8 cellular contexts compared by ENCODE assay signal in the genomic region with DNA sequence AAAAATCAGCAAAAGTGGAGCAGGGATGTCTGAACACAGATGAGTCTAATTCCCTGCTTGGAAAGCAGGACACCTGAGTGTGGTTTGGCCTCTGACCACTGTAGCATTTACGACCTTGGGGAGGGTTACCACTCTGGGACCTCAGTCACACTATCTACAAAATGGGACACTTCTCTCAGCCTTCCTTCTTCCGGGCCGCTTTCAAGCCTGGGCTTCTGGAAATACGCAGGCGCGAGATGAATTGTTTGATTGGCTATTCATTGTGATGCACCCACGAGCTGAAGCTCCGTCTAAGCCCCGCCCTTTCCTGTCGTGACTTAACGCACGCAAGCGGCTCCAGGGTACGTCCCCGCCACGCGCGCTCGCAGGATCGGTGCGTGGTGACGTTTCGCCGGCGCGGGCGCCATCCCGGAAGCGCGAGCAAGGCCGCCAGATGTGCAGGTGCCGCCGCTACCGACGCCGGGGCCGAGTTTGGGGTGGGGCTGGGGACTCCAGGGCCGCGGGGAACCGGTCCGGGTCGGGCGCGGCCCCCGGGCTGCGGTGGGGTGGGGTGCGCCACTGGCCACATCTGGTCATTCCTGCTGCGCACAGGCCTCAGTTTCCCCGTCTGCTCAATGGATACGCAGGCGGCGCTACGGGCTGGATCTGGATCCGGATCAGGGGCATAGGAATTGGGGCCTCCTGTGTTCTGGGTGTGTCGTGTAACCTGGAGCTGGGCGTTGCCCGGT. TPM values are rescaled to one million over a fixed set of nuclear protein-coding genes. Genes with fewer than 3 reads are reported as not detected.
DNase-seq lines count a peak whose midpoint lies in the region; ATAC-seq lines count a peak whose summit lies in the region.

A gene with protein sequence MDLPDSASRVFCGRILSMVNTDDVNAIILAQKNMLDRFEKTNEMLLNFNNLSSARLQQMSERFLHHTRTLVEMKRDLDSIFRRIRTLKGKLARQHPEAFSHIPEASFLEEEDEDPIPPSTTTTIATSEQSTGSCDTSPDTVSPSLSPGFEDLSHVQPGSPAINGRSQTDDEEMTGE (plus strand): TSS at position 397 of the 728 bp plus-strand sequence. CDS start 4,187 bp downstream, outside the sequence.

- H3K9ac ChIP-seq in BLaER1 = peak within 1 kb of the TSS; percentile 91

- H4K20me1 ChIP-seq in BLaER1 = peaks cover 23% of the 10 kb centered on the region

- peaks cover 24% of the 10 kb centered on the region for H3K4me1 Mint-ChIP-seq in dendritic cell treated with granulocyte-macrophage colony-stimulating factor and Interleukin-4, amounts not matched to agents 40 ng/mL and 50 ng/mL, for 4 days (ENCODE audit: low read depth)

- peak; percentile 98 for DNase-seq in NCI-H748 (lab: John Stamatoyannopoulos, UW; ENCODE audit: unreplicated experiment)
- peak; percentile 97 for DNase-seq in activated CD4-positive, alpha-beta T cell treated with anti-CD3 and anti-CD28 coated beads, Interleukin-2, amount 50 U/mL, for 1 hour
- DNase-seq in left lobe of liver (ENCODE audit: low spot score) = peak; percentile 98
- peak; percentile 99 for DNase-seq in stimulated activated CD4-positive, alpha-beta T cell treated with anti-CD3 and anti-CD28 coated beads, Interleukin-2, amount 100 ng/mL, for 4 hours (ENCODE audit: low read depth)

- intact Hi-C loops in dendritic cell treated with granulocyte-macrophage colony-stimulating factor and Interleukin-4, amounts not matched to agents 40 ng/mL and 50 ng/mL, for 4 days (cut with micrococcal nuclease) = loop anchor here (1.0 kb wide), 2 partner anchors 13 to 35 kb away; a partner anchor contains a TSS

- peak within 1 kb of the TSS; percentile 90 for H3K4me2 ChIP-seq in BLaER1

- ATAC-seq in GM19328 (IDR thresholded peaks at IDR 0.05; ENCODE audit: unreplicated experiment) (peak; percentile 94), HG03521 (IDR thresholded peaks at IDR 0.05; ENCODE audit: unreplicated experiment) (peak; percentile 90), left lobe of liver (peak; percentile 99)

- peaks cover 24% of the 10 kb centered on the region for H3K4me1 ChIP-seq in BLaER1

- peak within 1 kb of the TSS; percentile 83 for H3K4me3 Mint-ChIP-seq in dendritic cell treated with granulocyte-macrophage colony-stimulating factor and Interleukin-4, amounts not matched to agents 40 ng/mL and 50 ng/mL, for 4 days

- peak within 1 kb of the TSS; percentile 89 for H3K27ac Mint-ChIP-seq in dendritic cell treated with granulocyte-macrophage colony-stimulating factor and Interleukin-4, amounts not matched to agents 40 ng/mL and 50 ng/mL, for 4 days

- peak within 1 kb of the TSS; percentile 96 for H3K4me3 ChIP-seq in BLaER1

- no peaks in the 10 kb centered on the region for H3K9me3 ChIP-seq in BLaER1

- no peaks in the 10 kb centered on the region for H3K27me3 Mint-ChIP-seq in dendritic cell treated with granulocyte-macrophage colony-stimulating factor and Interleukin-4, amounts not matched to agents 40 ng/mL and 50 ng/mL, for 4 days

- H3K27me3 ChIP-seq in BLaER1 = no peaks in the 10 kb centered on the region

- peaks cover 24% of the 10 kb centered on the region for H3K36me3 ChIP-seq in BLaER1

- H3K9me3 Mint-ChIP-seq in dendritic cell treated with granulocyte-macrophage colony-stimulating factor and Interleukin-4, amounts not matched to agents 40 ng/mL and 50 ng/mL, for 4 days = no peaks in the 10 kb centered on the region

- peak within 1 kb of the TSS; percentile 93 for H3K27ac ChIP-seq in BLaER1

- H3K36me3 Mint-ChIP-seq in dendritic cell treated with granulocyte-macrophage colony-stimulating factor and Interleukin-4, amounts not matched to agents 40 ng/mL and 50 ng/mL, for 4 days (ENCODE audit: low read depth) = peaks cover 33% of the 10 kb centered on the region

RNA-seq across cellular contexts. Expression of the gene that starts here (rescaled TPM):
- total RNA-seq in left lobe of liver = 30.4 TPM

Comparison
In these comparisons a context has a peak if more than half of its experiments do, and no peak if none do; other contexts are left out.
1. Peak in every context shown above with its lines: DNase-seq, ATAC-seq, H3K4me3 ChIP-seq and H3K27ac ChIP-seq.